ENCODE assay signal across 8 cellular contexts in the genomic region with DNA sequence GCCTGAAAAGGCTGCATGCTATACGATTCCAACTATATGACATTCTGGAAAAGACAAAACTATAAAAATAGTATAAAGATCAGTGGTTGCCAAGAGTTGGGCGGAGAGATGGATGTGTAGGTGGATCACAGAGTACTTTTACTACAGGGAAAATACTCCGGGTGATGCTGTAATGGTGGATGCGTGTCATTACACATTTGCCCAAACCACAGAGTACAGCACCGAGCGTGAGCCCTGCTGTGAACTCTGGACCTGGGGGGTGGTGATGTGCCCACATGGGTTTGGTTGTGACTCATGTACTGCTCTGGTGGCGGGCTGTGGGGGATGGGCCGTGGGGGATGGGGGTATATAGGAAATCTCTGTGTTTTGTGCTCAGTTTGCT.
DNase-seq lines count a peak whose midpoint lies in the region; ATAC-seq and TF ChIP-seq lines count a peak whose summit lies in the region.

No MANE protein-coding gene starts in this region.

- H3K4me3 ChIP-seq in AG09309 (ENCODE audit: control insufficient read depth, low read depth, low read length): no peak overlapping the region

- no peak for ATAC-seq in GM21786 (IDR thresholded peaks at IDR 0.05; ENCODE audit: unreplicated experiment)
- no peak for ATAC-seq in HG03159 (IDR thresholded peaks at IDR 0.05; ENCODE audit: unreplicated experiment)

- H3K27ac Mint-ChIP-seq in glutamatergic neuron (ENCODE audit: unreplicated experiment): no peak overlapping the region

- peaks cover 29% of the 10 kb centered on the region for H3K4me1 Mint-ChIP-seq in glutamatergic neuron (ENCODE audit: low read depth, unreplicated experiment)

- H3K4me3 Mint-ChIP-seq in glutamatergic neuron (ENCODE audit: unreplicated experiment): no peak overlapping the region

- H3K9me3 Mint-ChIP-seq in glutamatergic neuron (ENCODE audit: unreplicated experiment): peaks cover 2% of the 10 kb centered on the region

- H3K27me3 Mint-ChIP-seq in glutamatergic neuron (ENCODE audit: unreplicated experiment): peaks cover 5% of the 10 kb centered on the region

- TF ChIP-seq CTCF in AG09309 (IDR thresholded peaks at IDR 0.05; ENCODE audit: control insufficient read depth, insufficient read depth, low read depth, low read length, missing control alignments): no peak
- no peak for TF ChIP-seq CTCF in glutamatergic neuron (IDR thresholded peaks at IDR 0.05; ENCODE audit: partially characterized antibody, unreplicated experiment)

- H3K36me3 Mint-ChIP-seq in glutamatergic neuron (ENCODE audit: unreplicated experiment): no peaks in the 10 kb centered on the region

- DNase-seq in AG09309 (ENCODE audit: low read depth): peak; percentile 68
- DNase-seq in LHCN-M2 (ENCODE audit: low read depth): peak; percentile 94
- DNase-seq in activated CD8-positive, alpha-beta memory T cell treated with anti-CD3 and anti-CD28 coated beads, Interleukin-2, amount 50 U/mL, for 48 hours: peak; percentile 89
- DNase-seq in iris pigment epithelial cell (ENCODE audit: low read depth): peak; percentile 82
- peak; percentile 38 for DNase-seq in ureter (ENCODE audit: low spot score)
- DNase-seq in glutamatergic neuron: no peak
